In genomic region chr10:80168679-80169380, GRCh38 we compare ENCODE assay signal across 1 cellular context.
TF ChIP-seq lines count a peak whose summit lies in the region.

No MANE protein-coding gene starts in this region.

TF ChIP-seq in H1, 55 proteins besides CTCF, POLR2A, EP300 and RAD21:
- no peak for TF ChIP-seq TCF12 (IDR thresholded peaks at IDR 0.05; ENCODE audit: low read depth, low read length)
- no peak for TF ChIP-seq TBP (IDR thresholded peaks at IDR 0.05; ENCODE audit: low read depth, low read length)
- no peak for TF ChIP-seq POU5F1 (IDR thresholded peaks at IDR 0.05; ENCODE audit: low read depth, low read length)
- no peak for TF ChIP-seq JUND (IDR thresholded peaks at IDR 0.05; ENCODE audit: low read length)
- no peak for TF ChIP-seq EZH2 (IDR thresholded peaks at IDR 0.05; ENCODE audit: low read depth, low read length, severe bottlenecking)
- no peak for TF ChIP-seq RXRA (IDR thresholded peaks at IDR 0.05; ENCODE audit: insufficient read depth, low read depth, low read length)
- TF ChIP-seq SRF (IDR thresholded peaks at IDR 0.05; ENCODE audit: low read depth, low read length), result no peak
- TF ChIP-seq CEBPB (IDR thresholded peaks at IDR 0.05; ENCODE audit: low read depth, low read length), result no peak
- TF ChIP-seq BRCA1 (IDR thresholded peaks at IDR 0.05; ENCODE audit: low read depth, low read length), result no peak
- TF ChIP-seq EGR1 (IDR thresholded peaks at IDR 0.05; ENCODE audit: borderline replicate concordance, low read depth, low read length), result no peak
- no peak for TF ChIP-seq JUN (IDR thresholded peaks at IDR 0.05; ENCODE audit: low read depth, low read length)
- TF ChIP-seq SAP30 (IDR thresholded peaks at IDR 0.05; ENCODE audit: insufficient read depth, insufficient replicate concordance, low read length), result no peak
- no peak for TF ChIP-seq PHF8 (conservative IDR thresholded peaks at IDR 0.05; ENCODE audit: low read depth, low read length)
- TF ChIP-seq NRF1 (IDR thresholded peaks at IDR 0.05; ENCODE audit: low read depth, low read length), result no peak
- TF ChIP-seq KDM4A (IDR thresholded peaks at IDR 0.05; ENCODE audit: low read depth, low read length, severe bottlenecking), result no peak
